Comparison of ENCODE assay signal across 10 cellular contexts in genomic region chr9:37801959-37802711, GRCh38. TPM values are rescaled to one million over a fixed set of nuclear protein-coding genes. Genes with fewer than 3 reads are reported as not detected.
DNase-seq lines count a peak whose midpoint lies in the region; ATAC-seq, FAIRE-seq and TF ChIP-seq lines count a peak whose summit lies in the region.
"Had no signal": no experiment of that assay in that cellular context is flagged by ENCODE, and none has a peak within 500 bp of the region (broad histone marks: within the 10 kb centered on the region; RNA-seq: fewer than 3 reads in every experiment).

No MANE protein-coding gene starts in this region.

- H3K36me3 ChIP-seq in kidney (ENCODE audit: control insufficient read depth in 1 of 2, insufficient read depth in 2 of 2, low read length in 2 of 2) (no peaks in the 10 kb centered on the region), testis (ENCODE audit: low read depth, missing control alignments) (no peaks in the 10 kb centered on the region)

- H3K4me3 ChIP-seq in kidney (ENCODE audit: low read length in 2 of 2) (peak overlapping the region; percentile 90 to 94), testis (peak overlapping the region; percentile 91 to 93)

- TF ChIP-seq CTCF in kidney (IDR thresholded peaks at IDR 0.05; ENCODE audit: borderline replicate concordance, extremely low read depth, insufficient read depth) (no peak), testis (IDR thresholded peaks at IDR 0.05) (no peak), RWPE1 (conservative IDR thresholded peaks at IDR 0.05; ENCODE audit: low read depth) (no peak)

- intact Hi-C loops in activated CD4-positive, alpha-beta T cell treated with anti-CD3 and anti-CD28 coated beads for 36 hours (cut with DNase I, micrococcal nuclease) = loop anchor here (1.0 to 5.0 kb wide), 5 partner anchors 50 to 265 kb away; partner anchors contain the start of genes SHB (in 1 of the 2), SLC25A51 (in 1 of the 2), TOMM5 (in 1 of the 2) and TRMT10B (in 1 of the 2)
- intact Hi-C loops in kidney (cut with DNase I) = no loop called here
- intact Hi-C loops in testis (cut with DNase I; ENCODE audit: low total_unique reads) = no loop called here

- no peaks in the 10 kb centered on the region for H3K9me3 Mint-ChIP-seq in activated CD4-positive, alpha-beta T cell treated with anti-CD3 and anti-CD28 coated beads for 36 hours (ENCODE audit: low read depth)
- H3K9me3 Mint-ChIP-seq in activated naive CD8-positive, alpha-beta T cell (ENCODE audit: low read depth) = no peaks in the 10 kb centered on the region

- no peaks in the 10 kb centered on the region for H3K27me3 ChIP-seq in testis

- H3K27ac ChIP-seq in kidney (ENCODE audit: low read depth in 2 of 2, low read length in 2 of 2) (no peak overlapping the region), testis (no peak overlapping the region), RWPE1 (no peak overlapping the region)

- peak overlapping the region; percentile 80 for H3K27ac Mint-ChIP-seq in activated CD4-positive, alpha-beta T cell treated with anti-CD3 and anti-CD28 coated beads for 36 hours
- peak overlapping the region; percentile 25 for H3K27ac Mint-ChIP-seq in activated naive CD8-positive, alpha-beta T cell

- peak overlapping the region; percentile 81 to 85 for H3K9ac ChIP-seq in kidney (ENCODE audit: low read length in 2 of 2)

- FAIRE-seq in kidney (lab: Jason Lieb, UNC) = no peak

- H3K4me3 Mint-ChIP-seq in activated CD4-positive, alpha-beta T cell treated with anti-CD3 and anti-CD28 coated beads for 36 hours = peak overlapping the region; percentile 90
- H3K4me3 Mint-ChIP-seq in activated naive CD8-positive, alpha-beta T cell = peak overlapping the region; percentile 95

- ATAC-seq in activated CD4-positive, alpha-beta T cell treated with anti-CD3 and anti-CD28 coated beads for 36 hours = no peak
- no peak for ATAC-seq in HG03442 (IDR thresholded peaks at IDR 0.05; ENCODE audit: unreplicated experiment)

- 24 to 36% methylated on average over 10 of the region's 10 CpGs for WGBS in testis, 2 donors

- peaks cover 42% of the 10 kb centered on the region for H3K4me1 Mint-ChIP-seq in activated CD4-positive, alpha-beta T cell treated with anti-CD3 and anti-CD28 coated beads for 36 hours
- H3K4me1 Mint-ChIP-seq in activated naive CD8-positive, alpha-beta T cell (ENCODE audit: low read depth) = peaks cover 49% of the 10 kb centered on the region

- in situ Hi-C loops in KBM-7 (cut with MboI; ENCODE audit: low pct_unique_long_range_greater_than_20kb, low sequenced_read_pairs) = no loop called here

- H3K9me3 ChIP-seq in kidney (ENCODE audit: control insufficient read depth in 1 of 2, low read length in 2 of 2) (no peaks in the 10 kb centered on the region), testis (no peaks in the 10 kb centered on the region)

- POLR2A ChIA-PET in activated CD4-positive, alpha-beta T cell treated with anti-CD3 and anti-CD28 coated beads for 36 hours (lab: Charles Lee) = interaction anchor here (2.0 kb wide), 1 partner anchor 17 kb away, joined by 10 read pairs; the partner anchor contains the start of gene EXOSC3
- POLR2A ChIA-PET in RWPE1 (lab: Yijun Ruan, JAX; ENCODE audit: low non-redundant PET) = no interaction called here

- TF ChIP-seq POLR2A in testis (IDR thresholded peaks at IDR 0.05) = no peak

- peaks cover 4 to 12% of the 10 kb centered on the region in 2 donors for H3K4me1 ChIP-seq in kidney (ENCODE audit: control insufficient read depth in 1 of 2, insufficient read depth in 1 of 2, low read depth in 1 of 2, low read length in 2 of 2)
- peaks cover 19% of the 10 kb centered on the region for H3K4me1 ChIP-seq in testis

- no peaks in the 10 kb centered on the region for H3K27me3 Mint-ChIP-seq in activated CD4-positive, alpha-beta T cell treated with anti-CD3 and anti-CD28 coated beads for 36 hours
- H3K27me3 Mint-ChIP-seq in activated naive CD8-positive, alpha-beta T cell = no peaks in the 10 kb centered on the region

- CTCF ChIA-PET in activated CD4-positive, alpha-beta T cell treated with anti-CD3 and anti-CD28 coated beads for 36 hours (lab: Charles Lee) = interaction anchor here (1.6 kb wide), 1 partner anchor 54 kb away, joined by 5 read pairs; no protein-coding TSS in a partner anchor
- CTCF ChIA-PET in RWPE1 (lab: Yijun Ruan, JAX) = no interaction called here

- DNase-seq in activated CD4-positive, alpha-beta T cell treated with anti-CD3 and anti-CD28 coated beads for 36 hours = no peak
- no peak for DNase-seq in activated CD4-positive, alpha-beta T cell treated with anti-CD3 and anti-CD28 coated beads for 48 hours
- DNase-seq in kidney (no peak), testis (no peak), RWPE1 (ENCODE audit: low spot score) (no peak), KBM-7 (no peak)
- DNase-seq: AML-193; stimulated activated CD4-positive, alpha-beta T cell treated with anti-CD3 and anti-CD28 coated beads, Interleukin-2, amount 100 ng/mL, for 48 hours had no signal

- peaks cover 7% of the 10 kb centered on the region for H3K36me3 Mint-ChIP-seq in activated CD4-positive, alpha-beta T cell treated with anti-CD3 and anti-CD28 coated beads for 36 hours (ENCODE audit: low read depth)
- peaks cover 4% of the 10 kb centered on the region for H3K36me3 Mint-ChIP-seq in activated naive CD8-positive, alpha-beta T cell

RNA-seq across cellular contexts. Expression of gene DCAF10, which starts 1.5 kb away (rescaled TPM):
- total RNA-seq in activated CD4-positive, alpha-beta T cell treated with anti-CD3 and anti-CD28 coated beads for 36 hours = 10 to 100 TPM; 13.9 to 15.4 TPM
- total RNA-seq in kidney (28.5 TPM), testis (10 to 100 TPM; 77.3 to 77.9 TPM)
- polyA plus RNA-seq in kidney (ENCODE audit: insufficient read depth, low read depth, low replicate concordance) (10.6 TPM), testis (ENCODE audit: insufficient read depth, low read depth, low replicate concordance) (104 TPM)

RNA-seq across cellular contexts. Expression of gene EXOSC3, which starts 17.3 kb away (rescaled TPM):
- 100 to 1,000 TPM in 1 of 2 experiments, 10 to 100 TPM in 1; 86.9 to 117 TPM for total RNA-seq in activated CD4-positive, alpha-beta T cell treated with anti-CD3 and anti-CD28 coated beads for 36 hours
- 32.3 TPM for total RNA-seq in kidney
- polyA plus RNA-seq in kidney (ENCODE audit: insufficient read depth, low read depth, low replicate concordance) = 31.6 TPM
- total RNA-seq in testis = 10 to 100 TPM; 74.3 to 78.4 TPM
- polyA plus RNA-seq in testis (ENCODE audit: insufficient read depth, low read depth, low replicate concordance) = 75.6 TPM

RNA-seq across cellular contexts. Expression of gene TRMT10B, which starts 48.5 kb away (rescaled TPM):
- 10 to 100 TPM; 12.3 to 15.6 TPM for total RNA-seq in activated CD4-positive, alpha-beta T cell treated with anti-CD3 and anti-CD28 coated beads for 36 hours
- 12.4 TPM for total RNA-seq in kidney
- polyA plus RNA-seq in kidney (ENCODE audit: insufficient read depth, low read depth, low replicate concordance) = 5.2 TPM
- 10 to 100 TPM in 1 of 2 donors, 1 to 10 TPM in 1; 5.8 to 10.9 TPM for total RNA-seq in testis
- 4.9 TPM for polyA plus RNA-seq in testis (ENCODE audit: insufficient read depth, low read depth, low replicate concordance)

Comparison
In these comparisons a context has a peak if more than half of its experiments do, and no peak if none do; other contexts are left out.
1. intact Hi-C loops: an anchor here in activated CD4-positive, alpha-beta T cell treated with anti-CD3 and anti-CD28 coated beads for 36 hours (1.0 to 5.0 kb wide); none called in kidney and testis.